Comparison of ENCODE assay signal across 9 cellular contexts in genomic region chr6:155530219-155530834, GRCh38.
DNase-seq lines count a peak whose midpoint lies in the region; ATAC-seq and TF ChIP-seq lines count a peak whose summit lies in the region.
"Had no signal": no experiment of that assay in that cellular context is flagged by ENCODE, and none has a peak within 500 bp of the region (broad histone marks: within the 10 kb centered on the region; RNA-seq: fewer than 3 reads in every experiment).

No MANE protein-coding gene starts in this region.

- peaks cover 2% of the 10 kb centered on the region for H3K36me3 Mint-ChIP-seq in neural progenitor cell

- H2AFZ ChIP-seq in neural progenitor cell (replicated peaks) = no peak overlapping the region

- H3K9ac ChIP-seq in neural progenitor cell = no peak overlapping the region

- no peaks in the 10 kb centered on the region for H3K36me3 ChIP-seq in neural progenitor cell
- H3K36me3 ChIP-seq: SJCRH30 had no signal

- no peaks in the 10 kb centered on the region for H3K4me1 Mint-ChIP-seq in neural progenitor cell

- peak; percentile 67 for ATAC-seq in HG02678 (IDR thresholded peaks at IDR 0.05; ENCODE audit: unreplicated experiment)
- no peak for ATAC-seq in GM21381 (IDR thresholded peaks at IDR 0.05; ENCODE audit: unreplicated experiment)

- no peaks in the 10 kb centered on the region for H3K79me2 ChIP-seq in neural progenitor cell (ENCODE audit: low read depth)

- H3F3A ChIP-seq in neural progenitor cell (ENCODE audit: low read depth) = no peaks in the 10 kb centered on the region

- no peaks in the 10 kb centered on the region for H3K27me3 Mint-ChIP-seq in neural progenitor cell (ENCODE audit: insufficient read depth, low read depth)

- POLR2A ChIA-PET in AG04449 (lab: Yijun Ruan, JAX) = no interaction called here

- H3K4me2 ChIP-seq in neural progenitor cell = no peak overlapping the region

- H3K9me3 Mint-ChIP-seq in neural progenitor cell = peaks cover 12% of the 10 kb centered on the region

- H3K9me3 ChIP-seq in neural progenitor cell (ENCODE audit: low read depth) = no peaks in the 10 kb centered on the region
- H3K9me3 ChIP-seq: SJCRH30 had no signal

- no peak overlapping the region for H3K27ac ChIP-seq in neural progenitor cell
- H3K27ac ChIP-seq: SJCRH30 had no signal

- peak; percentile 58 for TF ChIP-seq CTCF in AG04449 (IDR thresholded peaks at IDR 0.05; ENCODE audit: insufficient read depth, low read length, missing control alignments)
- TF ChIP-seq CTCF in neural progenitor cell (IDR thresholded peaks at IDR 0.05) = peak; percentile 74

- H3K4me1 ChIP-seq in neural progenitor cell = no peaks in the 10 kb centered on the region
- H3K4me1 ChIP-seq: SJCRH30 had no signal

- CTCF ChIA-PET in AG04449 (lab: Yijun Ruan, JAX) = interaction anchor here (1.2 to 2.6 kb wide), 4 partner anchors 20 to 197 kb away, joined by 3 to 20 read pairs (median 12); no protein-coding TSS in a partner anchor

- no peaks in the 10 kb centered on the region for H3K27me3 ChIP-seq in neural progenitor cell
- H3K27me3 ChIP-seq: SJCRH30 had no signal

- H3K4me3 ChIP-seq in AG04449 (ENCODE audit: low read depth, low read length) = no peak overlapping the region
- H3K4me3 ChIP-seq in neural progenitor cell = no peak overlapping the region
- H3K4me3 ChIP-seq: SJCRH30 had no signal

- H3K4me3 Mint-ChIP-seq in neural progenitor cell = no peak overlapping the region

- H4K20me1 ChIP-seq in neural progenitor cell (ENCODE audit: low read depth) = no peaks in the 10 kb centered on the region

- DNase-seq in AG04449 (ENCODE audit: low read depth, low spot score) = no peak
- peak; percentile 65 for DNase-seq in ELR (ENCODE audit: low read depth)
- DNase-seq in NCI-H526 treated with DMSO at 0.1 percent for 48 hours (lab: John Stamatoyannopoulos, UW) = peak; percentile 69
- peak; percentile 80 for DNase-seq in dermis blood vessel endothelial cell
- peak; percentile 33 for DNase-seq in neural progenitor cell (ENCODE audit: low spot score)
- no peak for DNase-seq in ecto neural progenitor cell (ENCODE audit: low spot score)

- H3K27ac Mint-ChIP-seq in neural progenitor cell = no peak overlapping the region

Comparison
In these comparisons a context has a peak if more than half of its experiments do, and no peak if none do; other contexts are left out.
1. DNase-seq: peak in ELR (single experiment), NCI-H526 treated with DMSO at 0.1 percent for 48 hours (single experiment), dermis blood vessel endothelial cell (single experiment) and neural progenitor cell (single experiment); none in AG04449 (single experiment) and ecto neural progenitor cell (single experiment).